Comparison of ENCODE assay signal across 1 cellular context in the genomic region with DNA sequence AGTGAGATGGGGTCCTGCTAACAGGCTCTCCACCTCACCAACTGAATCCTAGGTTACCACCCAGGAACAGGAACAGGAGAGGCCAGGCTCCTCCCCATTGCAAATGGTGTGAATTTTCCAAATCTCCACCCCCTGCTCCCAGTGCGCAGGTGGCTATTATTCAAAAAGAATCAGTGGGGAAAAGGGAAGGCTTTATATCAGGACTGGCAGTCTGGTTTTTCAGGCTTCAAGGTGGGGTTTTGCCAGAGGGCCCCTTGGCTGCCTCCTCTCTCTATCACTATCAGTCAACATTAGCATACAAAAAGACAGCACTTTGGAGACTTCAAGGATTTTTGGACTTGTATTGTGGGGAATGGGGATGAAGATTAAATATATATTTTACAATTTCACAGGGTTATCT.
TF ChIP-seq lines count a peak whose summit lies in the region.

No MANE protein-coding gene starts in this region.

TF ChIP-seq in WTC11, 78 proteins besides CTCF, POLR2A, EP300 and RAD21 (continued from another document):
- TF ChIP-seq, protein P1, sequence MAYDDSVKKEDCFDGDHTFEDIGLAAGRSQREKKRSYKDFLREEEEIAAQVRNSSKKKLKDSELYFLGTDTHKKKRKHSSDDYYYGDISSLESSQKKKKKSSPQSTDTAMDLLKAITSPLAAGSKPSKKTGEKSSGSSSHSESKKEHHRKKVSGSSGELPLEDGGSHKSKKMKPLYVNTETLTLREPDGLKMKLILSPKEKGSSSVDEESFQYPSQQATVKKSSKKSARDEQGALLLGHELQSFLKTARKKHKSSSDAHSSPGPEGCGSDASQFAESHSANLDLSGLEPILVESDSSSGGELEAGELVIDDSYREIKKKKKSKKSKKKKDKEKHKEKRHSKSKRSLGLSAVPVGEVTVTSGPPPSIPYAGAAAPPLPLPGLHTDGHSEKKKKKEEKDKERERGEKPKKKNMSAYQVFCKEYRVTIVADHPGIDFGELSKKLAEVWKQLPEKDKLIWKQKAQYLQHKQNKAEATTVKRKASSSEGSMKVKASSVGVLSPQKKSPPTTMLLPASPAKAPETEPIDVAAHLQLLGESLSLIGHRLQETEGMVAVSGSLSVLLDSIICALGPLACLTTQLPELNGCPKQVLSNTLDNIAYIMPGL (CRISPR knock-in tag; IDR thresholded peaks at IDR 0.05) = no peak
- TF ChIP-seq USF2 (CRISPR knock-in tag; IDR thresholded peaks at IDR 0.05) = no peak
- no peak for TF ChIP-seq ZNF423 (CRISPR knock-in tag; IDR thresholded peaks at IDR 0.05)
- TF ChIP-seq, protein P2, sequence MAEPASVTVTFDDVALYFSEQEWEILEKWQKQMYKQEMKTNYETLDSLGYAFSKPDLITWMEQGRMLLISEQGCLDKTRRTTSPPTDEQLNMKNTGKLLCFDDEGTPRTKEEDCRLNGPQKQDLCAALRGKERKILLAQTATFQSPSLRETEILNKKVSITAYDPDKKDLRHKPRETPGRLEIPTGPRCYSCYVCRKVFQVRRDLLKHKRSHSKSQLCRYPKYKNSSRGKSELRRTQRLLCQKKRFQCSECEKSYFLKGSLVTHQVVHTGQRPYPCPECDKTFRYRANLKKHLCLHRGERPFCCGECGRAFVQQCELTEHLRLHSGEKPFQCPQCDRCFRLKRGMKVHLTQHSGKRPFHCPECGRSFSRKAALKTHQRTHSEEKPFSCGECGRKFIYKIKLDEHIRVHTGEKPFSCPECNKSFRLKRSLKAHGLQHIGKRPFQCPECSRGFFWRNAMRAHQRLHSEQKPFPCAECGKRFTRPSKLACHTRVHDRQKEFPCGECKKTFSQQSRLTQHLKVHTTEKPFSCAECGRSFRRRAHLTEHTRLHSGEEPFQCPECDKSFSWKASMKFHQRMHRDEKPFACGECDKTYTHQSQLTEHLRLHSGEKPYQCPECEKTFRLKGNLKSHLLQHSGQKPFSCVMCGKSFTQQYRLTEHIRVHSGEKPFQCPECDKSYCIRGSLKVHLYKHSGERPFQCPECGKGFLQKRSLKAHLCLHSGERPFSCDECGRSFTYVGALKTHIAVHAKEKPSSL (CRISPR knock-in tag; conservative IDR thresholded peaks at IDR 0.05) = no peak
- TF ChIP-seq, protein P3, sequence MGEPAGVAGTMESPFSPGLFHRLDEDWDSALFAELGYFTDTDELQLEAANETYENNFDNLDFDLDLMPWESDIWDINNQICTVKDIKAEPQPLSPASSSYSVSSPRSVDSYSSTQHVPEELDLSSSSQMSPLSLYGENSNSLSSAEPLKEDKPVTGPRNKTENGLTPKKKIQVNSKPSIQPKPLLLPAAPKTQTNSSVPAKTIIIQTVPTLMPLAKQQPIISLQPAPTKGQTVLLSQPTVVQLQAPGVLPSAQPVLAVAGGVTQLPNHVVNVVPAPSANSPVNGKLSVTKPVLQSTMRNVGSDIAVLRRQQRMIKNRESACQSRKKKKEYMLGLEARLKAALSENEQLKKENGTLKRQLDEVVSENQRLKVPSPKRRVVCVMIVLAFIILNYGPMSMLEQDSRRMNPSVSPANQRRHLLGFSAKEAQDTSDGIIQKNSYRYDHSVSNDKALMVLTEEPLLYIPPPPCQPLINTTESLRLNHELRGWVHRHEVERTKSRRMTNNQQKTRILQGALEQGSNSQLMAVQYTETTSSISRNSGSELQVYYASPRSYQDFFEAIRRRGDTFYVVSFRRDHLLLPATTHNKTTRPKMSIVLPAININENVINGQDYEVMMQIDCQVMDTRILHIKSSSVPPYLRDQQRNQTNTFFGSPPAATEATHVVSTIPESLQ (CRISPR knock-in tag; IDR thresholded peaks at IDR 0.05) = no peak
- TF ChIP-seq AR (CRISPR knock-in tag; IDR thresholded peaks at IDR 0.05) = no peak
- TF ChIP-seq FOXK1 (CRISPR knock-in tag; IDR thresholded peaks at IDR 0.05) = no peak
- no peak for TF ChIP-seq IRF1 (CRISPR knock-in tag; IDR thresholded peaks at IDR 0.05)
